ENCODE assay signal across 8 cellular contexts in genomic region chr13:45339867-45340266, GRCh38. TPM values are rescaled to one million over a fixed set of nuclear protein-coding genes. Genes with fewer than 3 reads are reported as not detected.
A peak's percentile ranks its signal among the peaks of the same experiment; 100 is the strongest.
DNase-seq lines count a peak whose midpoint lies in the region; ATAC-seq and TF ChIP-seq lines count a peak whose summit lies in the region.

No MANE protein-coding gene starts in this region.

- CTCF ChIA-PET in PC-3 (lab: Charles Lee) = interaction anchor here (2.1 kb wide), 1 partner anchor 10 kb away, joined by 9 read pairs; no protein-coding TSS in a partner anchor

- H3K4me3 ChIP-seq in AG09309 (ENCODE audit: control insufficient read depth, low read depth, low read length) (peak overlapping the region; percentile 61), PC-3 (ENCODE audit: low read length) (peak overlapping the region; percentile 95), colonic mucosa (peak overlapping the region; percentile 50)

- no peak for ATAC-seq in PC-3
- ATAC-seq in HG03439 (IDR thresholded peaks at IDR 0.05; ENCODE audit: unreplicated experiment) = no peak
- ATAC-seq in GM18867 (IDR thresholded peaks at IDR 0.05; ENCODE audit: unreplicated experiment) = no peak

- H3K9me3 ChIP-seq in PC-3 (ENCODE audit: low read length) (no peaks in the 10 kb centered on the region), colonic mucosa (no peaks in the 10 kb centered on the region)

- DNase-seq in AG09309 (ENCODE audit: low read depth) = no peak
- no peak for DNase-seq in PC-3
- DNase-seq in colonic mucosa = no peak
- no peak for DNase-seq in nephron progenitor cell
- DNase-seq in MV-4-11 (lab: John Stamatoyannopoulos, UW) = no peak
- DNase-seq in T-helper 9 cell = no peak

- H2AFZ ChIP-seq in PC-3 (ENCODE audit: low read length) = no peak overlapping the region

- TF ChIP-seq CTCF in AG09309 (IDR thresholded peaks at IDR 0.05; ENCODE audit: control insufficient read depth, insufficient read depth, low read depth, low read length, missing control alignments) (no peak), PC-3 (conservative IDR thresholded peaks at IDR 0.05; ENCODE audit: low read depth, low read length) (no peak), colonic mucosa (IDR thresholded peaks at IDR 0.05) (no peak), nephron progenitor cell (IDR thresholded peaks at IDR 0.05) (no peak)

- H3K36me3 ChIP-seq in PC-3 (ENCODE audit: low read depth, low read length) (peaks cover 46% of the 10 kb centered on the region), colonic mucosa (peaks cover 29% of the 10 kb centered on the region)

- H3K27ac Mint-ChIP-seq in nephron progenitor cell = peak overlapping the region; percentile 100

- no peaks in the 10 kb centered on the region for H3K27me3 Mint-ChIP-seq in nephron progenitor cell (ENCODE audit: low read depth, poor library complexity)

- peaks cover 67% of the 10 kb centered on the region for H3K79me2 ChIP-seq in PC-3 (ENCODE audit: low read length)

- H3K9ac ChIP-seq in PC-3 (ENCODE audit: low read length) (peak overlapping the region; percentile 100), colonic mucosa (ENCODE audit: low read depth in 2 of 2, low read length in 2 of 2) (peak overlapping the region in 1 of 2 donors; percentile 91)

- POLR2A ChIA-PET in PC-3 (lab: Charles Lee; ENCODE audit: unreplicated experiment) = interaction anchor here (0.5 to 1.6 kb wide), 3 partner anchors 12 to 904 kb away, joined by 4 to 9 read pairs (median 7); no protein-coding TSS in a partner anchor

- BruUV-seq in PC-3 (replicated peaks; lab: Mats Ljungman, UMichigan) = no TSS peak

- H3F3A ChIP-seq in PC-3 (ENCODE audit: low read length, unreplicated experiment) = peaks cover 23% of the 10 kb centered on the region

- no peaks in the 10 kb centered on the region for H3K9me2 ChIP-seq in PC-3 (replicated peaks; ENCODE audit: low read length)

- H3K4me1 Mint-ChIP-seq in nephron progenitor cell = peaks cover 59% of the 10 kb centered on the region

- peak overlapping the region; percentile 99 for H3K4me3 Mint-ChIP-seq in nephron progenitor cell

- H3K27me3 ChIP-seq in PC-3 (ENCODE audit: low read length) = no peaks in the 10 kb centered on the region
- H3K27me3 ChIP-seq in colonic mucosa = no peaks in the 10 kb centered on the region

- H3K9me3 Mint-ChIP-seq in nephron progenitor cell = no peaks in the 10 kb centered on the region

- intact Hi-C loops in PC-3 (cut with micrococcal nuclease) = no loop called here
- intact Hi-C loops in colonic mucosa (cut with DNase I) = no loop called here

- H3K4me1 ChIP-seq in PC-3 (ENCODE audit: insufficient read depth, low read length) (peaks cover 45% of the 10 kb centered on the region), colonic mucosa (peaks cover 19% of the 10 kb centered on the region)

- H4K20me1 ChIP-seq in PC-3 (ENCODE audit: low read length) = peaks cover 59% of the 10 kb centered on the region

- peak overlapping the region; percentile 96; the same call in 1 of the 2 replicates for H3K27ac ChIP-seq in PC-3 (ENCODE audit: low read length)
- peak overlapping the region; percentile 94 for H3K27ac ChIP-seq in colonic mucosa

- H3K4me2 ChIP-seq in PC-3 (ENCODE audit: low read length) = peak overlapping the region; percentile 93

- H3K36me3 Mint-ChIP-seq in nephron progenitor cell (ENCODE audit: low read depth) = peaks cover 62% of the 10 kb centered on the region

RNA-seq across cellular contexts. Expression of gene TPT1, which starts 1.1 kb away (rescaled TPM):
- 948 and 982 TPM in 2 replicates for total RNA-seq in PC-3 (2014; rRNA removed)
- 1,000 to 10,000 TPM; 2,667 to 4,562 TPM for total RNA-seq in colonic mucosa
